ENCODE assay signal across 1 cellular context in genomic region chr20:53829706-53830521, GRCh38.
TF ChIP-seq lines count a peak whose summit lies in the region.

No MANE protein-coding gene starts in this region.

TF ChIP-seq in HEK293, 187 proteins besides CTCF, POLR2A, EP300 and RAD21 (continued from another document):
- TF ChIP-seq PRDM2 (tag by site-specific recombination; IDR thresholded peaks at IDR 0.05; ENCODE audit: borderline replicate concordance): no peak
- TF ChIP-seq MYNN (tag by site-specific recombination; IDR thresholded peaks at IDR 0.05; ENCODE audit: borderline replicate concordance): no peak
- TF ChIP-seq ZNF10 (tag by site-specific recombination; IDR thresholded peaks at IDR 0.05): no peak
- TF ChIP-seq ZNF600 (tag by site-specific recombination; IDR thresholded peaks at IDR 0.05): no peak
- TF ChIP-seq ZNF791 (tag by site-specific recombination; IDR thresholded peaks at IDR 0.05): no peak
- TF ChIP-seq ZFP69B (tag by site-specific recombination; IDR thresholded peaks at IDR 0.05): no peak
- TF ChIP-seq GLI2 (tag by site-specific recombination; IDR thresholded peaks at IDR 0.05; ENCODE audit: borderline replicate concordance, low read depth): no peak
- no peak for TF ChIP-seq ZNF274 (IDR thresholded peaks at IDR 0.05; ENCODE audit: low read length)
- no peak for TF ChIP-seq ZNF274 (tag by site-specific recombination; IDR thresholded peaks at IDR 0.05; ENCODE audit: borderline replicate concordance)
- TF ChIP-seq ZNF23 (tag by site-specific recombination; IDR thresholded peaks at IDR 0.05; ENCODE audit: borderline replicate concordance): no peak
- TF ChIP-seq ZNF558 (tag by site-specific recombination; IDR thresholded peaks at IDR 0.05): no peak
- TF ChIP-seq ZNF654 (tag by site-specific recombination; IDR thresholded peaks at IDR 0.05; ENCODE audit: low read depth): no peak
- no peak for TF ChIP-seq SP3 (tag by site-specific recombination; IDR thresholded peaks at IDR 0.05)
- TF ChIP-seq GLIS2 (tag by site-specific recombination; IDR thresholded peaks at IDR 0.05): no peak
- no peak for TF ChIP-seq ZNF311 (tag by site-specific recombination; IDR thresholded peaks at IDR 0.05; ENCODE audit: borderline replicate concordance)
- TF ChIP-seq ZNF76 (tag by site-specific recombination; IDR thresholded peaks at IDR 0.05; ENCODE audit: borderline replicate concordance, low read depth): no peak
- no peak for TF ChIP-seq ZNF837 (tag by site-specific recombination; IDR thresholded peaks at IDR 0.05)
- no peak for TF ChIP-seq ZNF248 (tag by site-specific recombination; IDR thresholded peaks at IDR 0.05)
- no peak for TF ChIP-seq ZNF530 (tag by site-specific recombination; IDR thresholded peaks at IDR 0.05; ENCODE audit: low read depth)
- no peak for TF ChIP-seq ZNF580 (tag by site-specific recombination; IDR thresholded peaks at IDR 0.05)
- TF ChIP-seq ZNF548 (tag by site-specific recombination; IDR thresholded peaks at IDR 0.05): no peak
- no peak for TF ChIP-seq ZNF138 (tag by site-specific recombination; IDR thresholded peaks at IDR 0.05; ENCODE audit: borderline replicate concordance)
- no peak for TF ChIP-seq ZFP37 (tag by site-specific recombination; IDR thresholded peaks at IDR 0.05)
- no peak for TF ChIP-seq ZNF585B (tag by site-specific recombination; IDR thresholded peaks at IDR 0.05)
- no peak for TF ChIP-seq ZNF777 (tag by site-specific recombination; IDR thresholded peaks at IDR 0.05; ENCODE audit: borderline replicate concordance)
- no peak for TF ChIP-seq YY1 (tag by site-specific recombination; IDR thresholded peaks at IDR 0.05)
- TF ChIP-seq ZNF549 (tag by site-specific recombination; IDR thresholded peaks at IDR 0.05): no peak
- TF ChIP-seq ZSCAN5A (tag by site-specific recombination; IDR thresholded peaks at IDR 0.05): no peak
- no peak for TF ChIP-seq ZNF518A (tag by site-specific recombination; conservative IDR thresholded peaks at IDR 0.05; ENCODE audit: low read depth)
- no peak for TF ChIP-seq ZNF398 (tag by site-specific recombination; IDR thresholded peaks at IDR 0.05)
- TF ChIP-seq ZNF362 (tag by site-specific recombination; IDR thresholded peaks at IDR 0.05): no peak
- TF ChIP-seq KLF16 (tag by site-specific recombination; IDR thresholded peaks at IDR 0.05): no peak
- no peak for TF ChIP-seq ZNF19 (tag by site-specific recombination; IDR thresholded peaks at IDR 0.05; ENCODE audit: low read depth)
- TF ChIP-seq ZNF501 (tag by site-specific recombination; IDR thresholded peaks at IDR 0.05): no peak
